10 cellular contexts compared by ENCODE assay signal in the genomic region with DNA sequence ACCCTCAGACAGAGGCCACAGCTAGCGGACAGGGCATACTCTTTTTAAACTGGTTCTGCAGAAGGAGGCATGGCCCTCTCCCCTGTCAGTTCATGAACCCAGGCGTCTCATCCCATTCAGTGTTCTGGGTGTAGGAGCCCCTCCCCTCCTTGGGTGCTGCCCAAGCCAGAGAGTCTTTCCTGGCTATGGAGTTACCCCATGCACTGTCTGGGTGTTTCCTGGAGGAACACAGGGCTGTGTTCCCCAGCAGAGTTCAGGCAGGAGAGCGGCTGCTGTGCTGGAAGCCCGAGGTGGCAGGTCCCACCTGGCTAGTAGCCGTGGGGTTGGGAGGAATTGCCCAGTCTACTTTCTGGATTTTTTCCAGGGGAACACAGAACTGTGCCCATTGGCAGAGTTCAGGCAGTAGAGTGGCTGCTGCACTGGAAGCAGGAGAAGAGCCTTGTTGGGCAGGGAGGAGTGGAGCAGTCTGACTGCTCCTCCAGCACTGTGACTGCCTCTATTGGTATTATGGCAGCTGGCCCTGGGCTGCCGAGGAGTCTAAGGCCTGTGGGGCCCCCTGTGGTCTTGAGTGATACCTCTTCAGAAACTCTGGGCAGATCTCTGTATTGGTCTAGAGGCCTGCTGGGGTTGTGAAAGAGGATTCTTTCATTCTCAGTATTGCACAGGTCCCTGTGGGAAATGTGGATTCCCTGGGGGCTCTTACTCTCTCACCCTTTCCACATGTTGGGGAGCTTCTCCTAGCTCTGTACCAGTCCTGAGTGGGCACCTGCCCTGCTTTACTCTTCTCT.
A peak's percentile ranks its signal among the peaks of the same experiment; 100 is the strongest.
DNase-seq lines count a peak whose midpoint lies in the region; ATAC-seq and TF ChIP-seq lines count a peak whose summit lies in the region.
"Had no signal": no experiment of that assay in that cellular context is flagged by ENCODE, and none has a peak within 500 bp of the region (broad histone marks: within the 10 kb centered on the region; RNA-seq: fewer than 3 reads in every experiment).

No MANE protein-coding gene starts in this region.

- CTCF ChIA-PET in activated naive CD4-positive, alpha-beta T cell treated with anti-CD3 and anti-CD28 coated beads for 36 hours (lab: Charles Lee) = interaction anchor here (0.6 kb wide), 1 partner anchor 183 kb away, joined by 3 read pairs; no protein-coding TSS in a partner anchor

- H3K9me3 Mint-ChIP-seq in activated naive CD4-positive, alpha-beta T cell treated with anti-CD3 and anti-CD28 coated beads for 36 hours = peaks cover 6% of the 10 kb centered on the region

- no CpG with 5 or more reads among the region's 6 CpGs for WGBS in mesendoderm (ENCODE audit: extremely low coverage, insufficient coverage, low lambda C conversion rate)
- WGBS in sigmoid colon, 2 donors = 76 to 77% methylated on average over 6 of the region's 6 CpGs

- H3K4me3 ChIP-seq in mesendoderm (ENCODE audit: low read length) = no peak overlapping the region
- no peak overlapping the region for H3K4me3 ChIP-seq in sigmoid colon
- H3K4me3 ChIP-seq in coronary artery = no peak overlapping the region
- H3K4me3 ChIP-seq: lower lobe of right lung had no signal

- H4K5ac ChIP-seq in mesendoderm (ENCODE audit: low read length) = no peak overlapping the region

- no peak overlapping the region for H3K56ac ChIP-seq in mesendoderm (ENCODE audit: low read length)

- H3K18ac ChIP-seq in mesendoderm (ENCODE audit: low read length) = no peak overlapping the region

- no peak overlapping the region for H3K23ac ChIP-seq in mesendoderm (ENCODE audit: low read length)

- H3K4ac ChIP-seq in mesendoderm (ENCODE audit: low read depth, low read length) = no peak overlapping the region

- ATAC-seq in GM18868 (IDR thresholded peaks at IDR 0.05; ENCODE audit: unreplicated experiment) = peak; percentile 99
- ATAC-seq in GM21737 (IDR thresholded peaks at IDR 0.05; ENCODE audit: unreplicated experiment) = peak; percentile 90
- peak; percentile 99 for ATAC-seq in HG03342 (IDR thresholded peaks at IDR 0.05; ENCODE audit: unreplicated experiment)
- ATAC-seq: SK-N-SH treated with all-trans-retinoic acid at 6 μM for 48 hours had no signal

- H3K36me3 ChIP-seq in mesendoderm (ENCODE audit: control insufficient read depth, insufficient read depth, low read length) (no peaks in the 10 kb centered on the region), sigmoid colon (no peaks in the 10 kb centered on the region)
- H3K36me3 ChIP-seq: lower lobe of right lung had no signal

- TF ChIP-seq POLR2A in sigmoid colon (IDR thresholded peaks at IDR 0.05) = no peak

- no peaks in the 10 kb centered on the region for H3K27me3 ChIP-seq in mesendoderm (ENCODE audit: insufficient read depth, low read length, poor library complexity)
- H3K27me3 ChIP-seq in sigmoid colon = no peaks in the 10 kb centered on the region

- H3K4me1 ChIP-seq in mesendoderm (ENCODE audit: control insufficient read depth, low read depth, low read length) (no peaks in the 10 kb centered on the region), sigmoid colon (no peaks in the 10 kb centered on the region)
- H3K4me1 ChIP-seq: lower lobe of right lung had no signal

- H3K79me2 ChIP-seq in mesendoderm (ENCODE audit: control insufficient read depth, insufficient read depth, low read length) = no peaks in the 10 kb centered on the region

- H3K9ac ChIP-seq in mesendoderm (ENCODE audit: low read length) = no peak overlapping the region

- H3K36me3 Mint-ChIP-seq in activated naive CD4-positive, alpha-beta T cell treated with anti-CD3 and anti-CD28 coated beads for 36 hours (ENCODE audit: low read depth) = no peaks in the 10 kb centered on the region

- peak; percentile 65 for DNase-seq in mesendoderm
- DNase-seq in activated naive CD4-positive, alpha-beta T cell treated with anti-CD3 and anti-CD28 coated beads for 36 hours = no peak
- DNase-seq in sigmoid colon = no peak
- no peak for DNase-seq in coronary artery (ENCODE audit: low spot score)
- DNase-seq: activated CD4-positive, alpha-beta T cell treated with anti-CD3 and anti-CD28 coated beads, Interleukin-2, amount 50 U/mL, for 48 hours; lower lobe of right lung had no signal

- H3K27ac Mint-ChIP-seq in activated naive CD4-positive, alpha-beta T cell treated with anti-CD3 and anti-CD28 coated beads for 36 hours = no peak overlapping the region

- no peak for TF ChIP-seq EP300 in sigmoid colon (IDR thresholded peaks at IDR 0.05)

- H3K27ac ChIP-seq in mesendoderm (ENCODE audit: low read depth, low read length) (no peak overlapping the region), sigmoid colon (no peak overlapping the region), coronary artery (no peak overlapping the region)
- H3K27ac ChIP-seq: lower lobe of right lung had no signal

- H2AK5ac ChIP-seq in mesendoderm (ENCODE audit: low read length) = no peak overlapping the region

- H4K8ac ChIP-seq in mesendoderm (ENCODE audit: low read depth, low read length) = no peak overlapping the region

- no peak overlapping the region for H3K4me3 Mint-ChIP-seq in activated naive CD4-positive, alpha-beta T cell treated with anti-CD3 and anti-CD28 coated beads for 36 hours

- H3K4me2 ChIP-seq in mesendoderm (ENCODE audit: low read length) = no peak overlapping the region

- H3K79me1 ChIP-seq in mesendoderm (ENCODE audit: low read length) = no peaks in the 10 kb centered on the region

- TF ChIP-seq CTCF in sigmoid colon (IDR thresholded peaks at IDR 0.05) (no peak), coronary artery (IDR thresholded peaks at IDR 0.05) (no peak)

- H2BK120ac ChIP-seq in mesendoderm (ENCODE audit: low read depth, low read length) = no peak overlapping the region

- no peaks in the 10 kb centered on the region for H3K4me1 Mint-ChIP-seq in activated naive CD4-positive, alpha-beta T cell treated with anti-CD3 and anti-CD28 coated beads for 36 hours (ENCODE audit: low read depth)

- H2BK15ac ChIP-seq in mesendoderm (replicated peaks; ENCODE audit: low read depth) = no peak overlapping the region

- intact Hi-C loops in activated naive CD4-positive, alpha-beta T cell treated with anti-CD3 and anti-CD28 coated beads for 36 hours (cut with micrococcal nuclease) = no loop called here
- intact Hi-C loops in sigmoid colon (cut with DNase I) = no loop called here

- H2BK5ac ChIP-seq in mesendoderm (ENCODE audit: low read length) = no peak overlapping the region

- H3K9me3 ChIP-seq in sigmoid colon = no peaks in the 10 kb centered on the region
- H3K9me3 ChIP-seq: lower lobe of right lung had no signal

- H3K27me3 Mint-ChIP-seq in activated naive CD4-positive, alpha-beta T cell treated with anti-CD3 and anti-CD28 coated beads for 36 hours (ENCODE audit: low read depth) = no peaks in the 10 kb centered on the region
